In the genomic region with DNA sequence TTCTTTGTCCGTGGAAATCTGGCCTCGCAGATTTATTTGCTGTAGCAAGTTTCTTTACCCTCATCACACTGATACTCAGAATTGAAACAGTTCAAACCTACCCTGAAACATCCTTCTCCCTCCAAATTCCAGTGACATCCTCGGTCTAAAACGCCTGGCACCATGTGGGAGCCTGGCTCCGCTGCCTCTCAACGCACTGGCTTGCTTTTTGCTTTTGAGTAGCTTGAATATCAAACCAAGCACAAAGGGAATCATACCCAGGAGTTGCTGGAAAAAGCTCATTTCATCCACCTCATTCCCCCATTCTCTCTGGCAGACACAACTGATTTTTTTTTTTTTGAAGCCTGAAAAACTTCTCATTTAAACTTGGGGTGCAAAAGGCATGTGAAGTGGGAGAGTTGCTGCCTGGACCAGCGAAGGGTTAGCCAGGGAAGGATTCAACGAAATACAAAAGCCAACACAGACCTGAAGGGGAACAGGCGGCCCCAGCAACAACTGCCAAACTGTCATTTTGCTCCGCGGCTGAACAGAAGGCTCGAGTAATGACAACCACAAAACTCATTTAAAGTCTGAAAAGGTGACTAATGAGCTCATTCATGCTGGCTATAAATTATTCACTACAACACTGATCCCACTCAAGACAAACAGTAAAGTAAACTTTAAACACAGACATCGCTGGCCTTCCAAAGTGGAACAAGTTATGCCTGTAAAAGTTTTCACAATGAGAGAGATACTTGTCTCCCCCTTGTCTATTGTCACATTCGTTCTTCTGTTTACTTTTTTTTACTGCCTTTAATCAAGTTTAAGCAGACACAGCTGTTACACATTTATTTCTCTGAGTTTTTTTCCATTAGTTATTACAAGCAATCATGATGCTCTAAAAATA, we compare ENCODE assay signal across 7 cellular contexts.
A peak's percentile ranks its signal among the peaks of the same experiment; 100 is the strongest.
DNase-seq lines count a peak whose midpoint lies in the region; ATAC-seq lines count a peak whose summit lies in the region.

No MANE protein-coding gene starts in this region.

- H3K27me3 ChIP-seq in adipocyte (replicated peaks; ENCODE audit: control insufficient read depth, insufficient read depth, low read length): no peaks in the 10 kb centered on the region

- H3K36me3 ChIP-seq in adipocyte (ENCODE audit: control insufficient read depth, insufficient read depth, low read length, severe bottlenecking): no peaks in the 10 kb centered on the region

- H3K4me3 ChIP-seq in adipocyte (ENCODE audit: low read length): peak overlapping the region; percentile 73

- H3K9me3 ChIP-seq in adipocyte (ENCODE audit: control insufficient read depth, low read length): no peaks in the 10 kb centered on the region

- peaks cover 60% of the 10 kb centered on the region for H3K4me1 ChIP-seq in adipocyte (ENCODE audit: control insufficient read depth, insufficient read depth, low read length)

- peak overlapping the region; percentile 68 for H3K9ac ChIP-seq in adipocyte (ENCODE audit: low read length)

- ATAC-seq in HG03571 (IDR thresholded peaks at IDR 0.05; ENCODE audit: unreplicated experiment) (no peak), GM21528 (IDR thresholded peaks at IDR 0.05; ENCODE audit: low FRiP score, unreplicated experiment) (no peak)

- peak; percentile 36 for DNase-seq in HK-2 (ENCODE audit: unreplicated experiment)
- DNase-seq in NOMO-1 (lab: John Stamatoyannopoulos, UW; ENCODE audit: unreplicated experiment in 2 of 2): peak; percentile 85 to 94
- DNase-seq in adipocyte (ENCODE audit: low read depth): peak; percentile 51
- DNase-seq in kidney tubule cell (ENCODE audit: low spot score): peak; percentile 79
- DNase-seq in stimulated activated CD4-positive, alpha-beta T cell treated with anti-CD3 and anti-CD28 coated beads, Interleukin-2, amount 100 ng/mL, for 48 hours: peak; percentile 56 to 59

Comparison
In these comparisons a context has a peak if more than half of its experiments do, and no peak if none do; other contexts are left out.
1. DNase-seq: peak in every context shown above with its lines; median percentile 90 in NOMO-1; 79 in kidney tubule cell; 58 in stimulated activated CD4-positive, alpha-beta T cell treated with anti-CD3 and anti-CD28 coated beads, Interleukin-2, amount 100 ng/mL, for 48 hours; 51 in adipocyte; 36 in HK-2.